In genomic region chr7:44967571-44968446, GRCh38 we compare ENCODE assay signal across 10 cellular contexts. TPM values are rescaled to one million over a fixed set of nuclear protein-coding genes. Genes with fewer than 3 reads are reported as not detected.
DNase-seq lines count a peak whose midpoint lies in the region; ATAC-seq and TF ChIP-seq lines count a peak whose summit lies in the region.
"Had no signal": no experiment of that assay in that cellular context is flagged by ENCODE, and none has a peak within 500 bp of the region (broad histone marks: within the 10 kb centered on the region; RNA-seq: fewer than 3 reads in every experiment).

No MANE protein-coding gene starts in this region.

- H3K27ac ChIP-seq in AG04450 (ENCODE audit: low read depth, low read length) (no peak overlapping the region), lower lobe of right lung (no peak overlapping the region)
- H3K27ac ChIP-seq: skin epidermis had no signal

- H3K36me3 ChIP-seq in lower lobe of right lung = peaks cover 18% of the 10 kb centered on the region

- TF ChIP-seq CTCF in AG04450 (IDR thresholded peaks at IDR 0.05; ENCODE audit: low read depth, low read length) (peak; percentile 34), lower lobe of right lung (IDR thresholded peaks at IDR 0.05) (peak; percentile 28), GM13976 (IDR thresholded peaks at IDR 0.05; ENCODE audit: borderline replicate concordance, control extremely low read depth, extremely low read depth, insufficient read depth, missing control alignments) (no peak)

- POLR2A ChIA-PET in AG04450 (lab: Yijun Ruan, JAX) = no interaction called here
- POLR2A ChIA-PET in activated naive CD8-positive, alpha-beta T cell treated with anti-CD3 and anti-CD28 coated beads, Interleukin-2, amount 10 ng/mL, durations not matched to agents 7 days and 5 days (lab: Charles Lee) = interaction anchor here (0.9 to 8.7 kb wide), 5 partner anchors 4 to 34 kb away, joined by 3 to 76 read pairs (median 4); no protein-coding TSS in a partner anchor

- in situ Hi-C loops in GM13976 (cut with MboI; ENCODE audit: low sequenced_read_pairs, unreplicated experiment) = no loop called here

- DNase-seq in AG04450 (ENCODE audit: low read depth, low spot score) (no peak), lower lobe of right lung (no peak), GM13976 (ENCODE audit: low spot score) (no peak), DMS114 treated with DMSO at 0.1 percent for 48 hours (lab: John Stamatoyannopoulos, UW; ENCODE audit: unreplicated experiment) (no peak)
- DNase-seq in activated naive CD8-positive, alpha-beta T cell treated with anti-CD3 and anti-CD28 coated beads, Interleukin-2, amount 10 ng/mL, durations not matched to agents 7 days and 5 days = peak; percentile 29
- DNase-seq: NCI-H446 had no signal

- intact Hi-C loops in lower lobe of right lung (cut with DNase I) = no loop called here

- CTCF ChIA-PET in AG04450 (lab: Charles Lee) = interaction anchor here (1.5 kb wide), 1 partner anchor 168 kb away, joined by 3 read pairs; no protein-coding TSS in a partner anchor

- no peak for ATAC-seq in activated naive CD8-positive, alpha-beta T cell treated with anti-CD3 and anti-CD28 coated beads, Interleukin-2, amount 10 ng/mL, durations not matched to agents 7 days and 5 days (ENCODE audit: low read depth)
- ATAC-seq in lower lobe of right lung (peak in 1 of 2 donors; percentile 18), GM21390 (IDR thresholded peaks at IDR 0.05; ENCODE audit: unreplicated experiment) (no peak), GM21447 (IDR thresholded peaks at IDR 0.05; ENCODE audit: unreplicated experiment) (no peak)

- H3K4me1 Mint-ChIP-seq in activated naive CD8-positive, alpha-beta T cell treated with anti-CD3 and anti-CD28 coated beads, Interleukin-2, amount 10 ng/mL, durations not matched to agents 7 days and 5 days = peaks cover 14% of the 10 kb centered on the region

- peaks cover 24% of the 10 kb centered on the region for H3K36me3 Mint-ChIP-seq in activated naive CD8-positive, alpha-beta T cell treated with anti-CD3 and anti-CD28 coated beads, Interleukin-2, amount 10 ng/mL, durations not matched to agents 7 days and 5 days

- peaks cover 4% of the 10 kb centered on the region for H3K4me1 ChIP-seq in lower lobe of right lung

- H3K27me3 Mint-ChIP-seq in activated naive CD8-positive, alpha-beta T cell treated with anti-CD3 and anti-CD28 coated beads, Interleukin-2, amount 10 ng/mL, durations not matched to agents 7 days and 5 days = no peaks in the 10 kb centered on the region

- peak; percentile 39 for TF ChIP-seq POLR2A in GM19193 (IDR thresholded peaks at IDR 0.05; ENCODE audit: extremely low read depth, insufficient read depth, insufficient read length)

- H3K9me3 ChIP-seq in AG04450 (ENCODE audit: control insufficient read depth, insufficient read depth, low read length) (no peaks in the 10 kb centered on the region; the same call in 1 of the 2 replicates), lower lobe of right lung (no peaks in the 10 kb centered on the region)

- H3K27ac Mint-ChIP-seq in activated naive CD8-positive, alpha-beta T cell treated with anti-CD3 and anti-CD28 coated beads, Interleukin-2, amount 10 ng/mL, durations not matched to agents 7 days and 5 days = peak overlapping the region; percentile 6

- H3K9me3 Mint-ChIP-seq in activated naive CD8-positive, alpha-beta T cell treated with anti-CD3 and anti-CD28 coated beads, Interleukin-2, amount 10 ng/mL, durations not matched to agents 7 days and 5 days = no peaks in the 10 kb centered on the region

- peaks cover 6% of the 10 kb centered on the region for H3K27me3 ChIP-seq in AG04450 (ENCODE audit: control insufficient read depth, insufficient read depth, low read length)
- H3K27me3 ChIP-seq in lower lobe of right lung (ENCODE audit: low read depth) = no peaks in the 10 kb centered on the region

- H3K4me3 Mint-ChIP-seq in activated naive CD8-positive, alpha-beta T cell treated with anti-CD3 and anti-CD28 coated beads, Interleukin-2, amount 10 ng/mL, durations not matched to agents 7 days and 5 days = no peak overlapping the region

- H3K4me3 ChIP-seq in AG04450 (ENCODE audit: low read depth, low read length) = no peak overlapping the region
- no peak overlapping the region for H3K4me3 ChIP-seq in lower lobe of right lung
- H3K4me3 ChIP-seq: skin epidermis had no signal

RNA-seq across cellular contexts. Expression of gene MYO1G, which starts 11.0 kb away (rescaled TPM):
- polyA plus RNA-seq in AG04450 (2011; rRNA removed) = not detected in 2 replicates
- 0.09 TPM in 1 of 2 replicates, not detected in the other for polyA minus RNA-seq in AG04450 (2011; rRNA and poly(A)+ RNA removed)
- total RNA-seq in activated naive CD8-positive, alpha-beta T cell treated with anti-CD3 and anti-CD28 coated beads, Interleukin-2, amount 10 ng/mL, durations not matched to agents 7 days and 5 days = 100 to 1,000 TPM; 382 to 403 TPM
- total RNA-seq in lower lobe of right lung = 36.3 TPM

RNA-seq across cellular contexts. Expression of gene CCM2, which starts 32.2 kb away (rescaled TPM):
- polyA plus RNA-seq in AG04450 (2011; rRNA removed) = 24.7 and 40.6 TPM in 2 replicates
- polyA minus RNA-seq in AG04450 (2011; rRNA and poly(A)+ RNA removed) = 35.8 and 59.6 TPM in 2 replicates
- 100 to 1,000 TPM; 126 to 132 TPM for total RNA-seq in activated naive CD8-positive, alpha-beta T cell treated with anti-CD3 and anti-CD28 coated beads, Interleukin-2, amount 10 ng/mL, durations not matched to agents 7 days and 5 days
- total RNA-seq in lower lobe of right lung = 45.7 TPM

Comparison
In these comparisons a context has a peak if more than half of its experiments do, and no peak if none do; other contexts are left out.
1. RNA of gene MYO1G, which starts 11.0 kb away (total RNA-seq): 382 to 403 TPM in activated naive CD8-positive, alpha-beta T cell treated with anti-CD3 and anti-CD28 coated beads, Interleukin-2, amount 10 ng/mL, durations not matched to agents 7 days and 5 days; 36.3 TPM in lower lobe of right lung (single experiment); every median in the first group is over 10 times any median in the second.